ENCODE assay signal across 10 cellular contexts in the genomic region with DNA sequence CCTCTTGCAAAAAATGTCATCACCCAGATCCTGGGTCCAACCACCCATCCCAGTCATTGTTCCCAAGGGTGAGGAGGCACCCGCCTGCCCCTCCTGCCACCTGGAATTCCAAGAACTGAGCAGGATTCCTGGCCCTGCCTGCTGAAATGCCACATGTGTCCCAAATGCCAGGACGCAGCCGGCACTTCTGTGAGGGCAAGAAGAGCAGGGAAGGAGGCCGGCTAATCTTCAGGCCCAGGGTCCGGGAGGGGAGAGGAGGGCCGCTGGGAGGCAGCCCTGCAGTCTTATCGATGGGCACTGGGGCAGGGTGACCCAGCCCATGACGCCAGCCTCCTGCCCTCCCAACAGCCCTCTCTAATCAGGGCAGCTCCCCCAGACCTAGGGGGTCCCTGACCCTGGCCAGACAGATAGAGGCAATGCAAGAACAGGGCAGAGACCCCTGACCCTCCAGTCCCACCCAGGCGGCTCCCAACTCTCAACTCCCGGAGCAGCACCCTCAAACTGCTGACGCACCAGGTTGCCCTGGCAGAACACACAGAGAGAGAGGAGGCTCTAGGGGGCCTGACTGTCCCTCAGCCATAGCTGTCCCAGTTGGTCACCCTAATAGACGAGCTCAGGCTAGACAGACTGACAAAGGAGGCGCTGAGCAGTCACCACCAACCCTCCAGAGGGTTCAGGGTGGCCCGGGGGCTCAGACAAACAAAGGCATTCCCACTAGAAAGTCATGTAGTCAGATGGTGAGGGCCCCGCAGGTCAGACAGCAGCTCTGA. TPM values are rescaled to one million over a fixed set of nuclear protein-coding genes. Genes with fewer than 3 reads are reported as not detected.
DNase-seq lines count a peak whose midpoint lies in the region; ATAC-seq and TF ChIP-seq lines count a peak whose summit lies in the region.
"Had no signal": no experiment of that assay in that cellular context is flagged by ENCODE, and none has a peak within 500 bp of the region (broad histone marks: within the 10 kb centered on the region; RNA-seq: fewer than 3 reads in every experiment).

No MANE protein-coding gene starts in this region.

- H3K27me3 Mint-ChIP-seq in chondrocyte (ENCODE audit: low read depth), result no peaks in the 10 kb centered on the region
- H3K27me3 Mint-ChIP-seq in natural killer cell treated with Interleukin-12 subunit alpha and Interleukin-12 subunit beta and Interleukin-15 and Interleukin-18, amount 100 ng/mL, for 72 hours, result no peaks in the 10 kb centered on the region

- DNase-seq in AG10803 (ENCODE audit: low read depth) (no peak), chondrocyte (ENCODE audit: low spot score) (no peak), NCI-H510A treated with DMSO at 0.1 percent for 48 hours (lab: John Stamatoyannopoulos, UW) (no peak), dermis blood vessel endothelial cell (no peak), NCI-H69 (lab: John Stamatoyannopoulos, UW) (no peak)
- DNase-seq in natural killer cell treated with Interleukin-12 subunit alpha and Interleukin-12 subunit beta and Interleukin-15 and Interleukin-18, amount 100 ng/mL, for 72 hours (ENCODE audit: low spot score), result no peak
- DNase-seq in NK-92 treated with Interleukin-12 subunit alpha and Interleukin-12 subunit beta, amount 100 ng/mL, for 24 hours (lab: John Stamatoyannopoulos, UW), result no peak
- DNase-seq: activated CD4-positive, alpha-beta T cell treated with anti-CD3 and anti-CD28 coated beads, Interleukin-2, amount 50 U/mL, for 4 hours; left lung had no signal

- H3K27ac Mint-ChIP-seq in chondrocyte (ENCODE audit: unreplicated experiment), result peak overlapping the region; percentile 79
- H3K27ac Mint-ChIP-seq in natural killer cell treated with Interleukin-12 subunit alpha and Interleukin-12 subunit beta and Interleukin-15 and Interleukin-18, amount 100 ng/mL, for 72 hours, result peak overlapping the region; percentile 70 to 87

- no peak overlapping the region for H2AFZ ChIP-seq in KMS-11 (ENCODE audit: low read depth)

- no peak for ATAC-seq in natural killer cell treated with Interleukin-12 subunit alpha and Interleukin-12 subunit beta and Interleukin-15 and Interleukin-18, amount 100 ng/mL, for 72 hours

- peaks cover 34% of the 10 kb centered on the region for H3K4me1 Mint-ChIP-seq in chondrocyte (ENCODE audit: low read depth)
- peaks cover 22 to 39% of the 10 kb centered on the region in 2 donors for H3K4me1 Mint-ChIP-seq in natural killer cell treated with Interleukin-12 subunit alpha and Interleukin-12 subunit beta and Interleukin-15 and Interleukin-18, amount 100 ng/mL, for 72 hours (ENCODE audit: low read depth in 2 of 2)

- no peaks in the 10 kb centered on the region for H3K9me3 Mint-ChIP-seq in chondrocyte (ENCODE audit: low read depth)
- no peaks in the 10 kb centered on the region for H3K9me3 Mint-ChIP-seq in natural killer cell treated with Interleukin-12 subunit alpha and Interleukin-12 subunit beta and Interleukin-15 and Interleukin-18, amount 100 ng/mL, for 72 hours

- TF ChIP-seq CTCF in AG10803 (conservative IDR thresholded peaks at IDR 0.05; ENCODE audit: low read length) (no peak), KMS-11 (conservative IDR thresholded peaks at IDR 0.05; ENCODE audit: low read depth, low read length) (no peak), chondrocyte (IDR thresholded peaks at IDR 0.05) (no peak)

- no peaks in the 10 kb centered on the region for H3K36me3 ChIP-seq in KMS-11 (ENCODE audit: insufficient read depth)

- H3K27ac ChIP-seq in KMS-11, result no peak overlapping the region

- no peaks in the 10 kb centered on the region for H4K20me1 ChIP-seq in KMS-11 (ENCODE audit: insufficient read depth)

- peak overlapping the region; percentile 46; the same call in 1 of the 2 replicates for H3K9ac ChIP-seq in KMS-11

- no peaks in the 10 kb centered on the region for H3K36me3 Mint-ChIP-seq in chondrocyte (ENCODE audit: low read depth)
- H3K36me3 Mint-ChIP-seq in natural killer cell treated with Interleukin-12 subunit alpha and Interleukin-12 subunit beta and Interleukin-15 and Interleukin-18, amount 100 ng/mL, for 72 hours, result no peaks in the 10 kb centered on the region

- H3K4me3 ChIP-seq in AG10803 (ENCODE audit: low read length) (peak overlapping the region; percentile 79), KMS-11 (IDR thresholded peaks at IDR 0.05; ENCODE audit: insufficient read depth, low read depth, low read length) (no peak overlapping the region)

- peak overlapping the region; percentile 97; the same call in 1 of the 2 replicates for H3K4me2 ChIP-seq in KMS-11

- H3K4me3 Mint-ChIP-seq in chondrocyte (ENCODE audit: unreplicated experiment), result peak overlapping the region; percentile 88
- H3K4me3 Mint-ChIP-seq in natural killer cell treated with Interleukin-12 subunit alpha and Interleukin-12 subunit beta and Interleukin-15 and Interleukin-18, amount 100 ng/mL, for 72 hours, result peak overlapping the region; percentile 98

- peaks cover 7% of the 10 kb centered on the region for H3K4me1 ChIP-seq in KMS-11 (ENCODE audit: low read depth, poor library complexity, severe bottlenecking)

- peaks cover 22% of the 10 kb centered on the region for H3K79me2 ChIP-seq in KMS-11 (ENCODE audit: insufficient read depth, low read depth)

- no peaks in the 10 kb centered on the region for H3K27me3 ChIP-seq in KMS-11 (ENCODE audit: insufficient read depth, low read depth)
- H3K27me3 ChIP-seq: left lung had no signal

RNA-seq across cellular contexts. Expression of gene MFSD12, which starts 1.5 kb away (rescaled TPM):
- total RNA-seq in chondrocyte (65.8 to 101 TPM (median 98.4 TPM) in 3 replicates), dermis blood vessel endothelial cell (90.3 and 121 TPM in 2 replicates)
- 10 to 100 TPM; 72.2 to 73.1 TPM for total RNA-seq in natural killer cell treated with Interleukin-12 subunit alpha and Interleukin-12 subunit beta and Interleukin-15 and Interleukin-18, amount 100 ng/mL, for 72 hours

RNA-seq across cellular contexts. Expression of gene TEKTIP1, which starts 16.9 kb away (rescaled TPM):
- total RNA-seq in chondrocyte, result 0.35 to 0.65 TPM (median 0.56 TPM) in 3 replicates
- 1 to 10 TPM; 3.3 to 4.4 TPM for total RNA-seq in natural killer cell treated with Interleukin-12 subunit alpha and Interleukin-12 subunit beta and Interleukin-15 and Interleukin-18, amount 100 ng/mL, for 72 hours
- total RNA-seq in dermis blood vessel endothelial cell, result not detected in 2 replicates

RNA-seq across cellular contexts. Expression of gene HMG20B, which starts 16.9 kb away (rescaled TPM):
- total RNA-seq in chondrocyte (60.9 to 69.3 TPM (median 68.2 TPM) in 3 replicates), dermis blood vessel endothelial cell (75.0 and 94.7 TPM in 2 replicates)
- 10 to 100 TPM; 38.2 to 48.0 TPM for total RNA-seq in natural killer cell treated with Interleukin-12 subunit alpha and Interleukin-12 subunit beta and Interleukin-15 and Interleukin-18, amount 100 ng/mL, for 72 hours

RNA-seq across cellular contexts. Expression of gene GIPC3, which starts 29.4 kb away (rescaled TPM):
- total RNA-seq in chondrocyte, result 0.15 to 3.3 TPM (median 2.2 TPM) in 3 replicates
- total RNA-seq in natural killer cell treated with Interleukin-12 subunit alpha and Interleukin-12 subunit beta and Interleukin-15 and Interleukin-18, amount 100 ng/mL, for 72 hours, result under 1 TPM; 0.25 to 0.40 TPM
- total RNA-seq in dermis blood vessel endothelial cell, result 1.1 and 1.2 TPM in 2 replicates

RNA-seq across cellular contexts. Expression of gene FZR1, which starts 49.7 kb away (rescaled TPM):
- total RNA-seq in chondrocyte (35.0 to 37.6 TPM (median 36.5 TPM) in 3 replicates), dermis blood vessel endothelial cell (36.1 and 66.7 TPM in 2 replicates)
- 10 to 100 TPM; 51.4 to 63.0 TPM for total RNA-seq in natural killer cell treated with Interleukin-12 subunit alpha and Interleukin-12 subunit beta and Interleukin-15 and Interleukin-18, amount 100 ng/mL, for 72 hours
